ENCODE assay signal across 12 cellular contexts in the genomic region with DNA sequence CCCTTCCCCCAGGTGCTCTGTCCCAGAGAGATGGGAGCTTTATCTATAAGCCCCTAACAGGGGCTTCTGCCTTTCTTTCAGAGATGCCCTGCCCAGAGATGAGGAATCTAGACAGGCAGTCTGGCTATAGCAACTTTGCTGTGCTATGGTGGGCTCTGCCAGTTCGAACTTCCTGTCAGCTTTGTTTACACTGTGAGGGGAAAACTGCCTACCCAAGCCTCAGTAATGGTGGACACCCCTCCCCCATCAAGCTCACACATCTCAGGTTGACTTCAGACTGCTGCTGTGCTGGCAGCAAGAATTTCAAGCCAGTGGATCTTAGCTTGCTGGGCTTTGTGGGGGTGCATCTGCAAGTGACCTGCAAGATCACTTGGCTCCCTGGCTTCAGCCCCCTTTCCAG. TPM values are rescaled to one million over a fixed set of nuclear protein-coding genes. Genes with fewer than 3 reads are reported as not detected.
"Had no signal": no experiment of that assay in that cellular context is flagged by ENCODE, and none has a peak within 500 bp of the region (broad histone marks: within the 10 kb centered on the region; RNA-seq: fewer than 3 reads in every experiment).

No MANE protein-coding gene starts in this region.

- ATAC-seq: HCT116, HepG2, K562 had no signal

- H3K36me3 ChIP-seq: HAP-1 had no signal

- H3K4me1 Mint-ChIP-seq: IgD-negative memory B cell had no signal

- DNase-seq: GOT3, H7, HFFc6 had no signal

- H3K27ac Mint-ChIP-seq: HFFc6, IgD-negative memory B cell had no signal

- H3K4me2 ChIP-seq: KMS-11 had no signal

- H3K36me3 Mint-ChIP-seq: IgD-negative memory B cell had no signal

- H3K4me3 ChIP-seq: HAP-1, K562 had no signal

- H3K4me1 ChIP-seq: HAP-1 had no signal

- H3K4me3 Mint-ChIP-seq: HFFc6, IgD-negative memory B cell had no signal

- H3K27ac ChIP-seq: HL-60, KMS-11 had no signal

RNA-seq across cellular contexts. Expression of a gene that starts 21.5 kb away (rescaled TPM):
- total RNA-seq: H4, H7, HepG2, HFFc6, HT1080, K562 had no signal
- polyA plus RNA-seq: HepG2, IgD-negative memory B cell, K562 had no signal
